Comparison of ENCODE assay signal across 14 cellular contexts in the genomic region with DNA sequence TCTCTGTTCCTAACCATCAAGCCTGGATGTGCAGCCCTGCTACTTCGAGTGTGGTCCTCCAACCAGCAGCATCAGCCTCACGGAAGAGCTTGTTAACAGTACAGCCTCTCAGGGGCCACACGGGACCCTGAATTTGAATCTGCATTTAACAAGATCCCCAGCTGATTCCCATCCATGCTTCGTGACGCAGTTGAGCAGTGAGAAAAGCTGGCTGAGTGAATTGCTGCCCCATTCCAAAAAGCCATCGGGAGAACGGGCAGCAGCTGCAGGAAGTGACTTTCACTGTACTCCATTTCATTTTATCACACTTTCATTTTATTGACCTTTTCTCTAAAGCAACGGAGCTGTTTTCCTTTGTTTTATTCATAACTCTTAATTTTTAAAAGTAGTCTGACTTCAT. TPM values are rescaled to one million over a fixed set of nuclear protein-coding genes. Genes with fewer than 3 reads are reported as not detected.
DNase-seq lines count a peak whose midpoint lies in the region; TF ChIP-seq lines count a peak whose summit lies in the region.
"Had no signal": no experiment of that assay in that cellular context is flagged by ENCODE, and none has a peak within 500 bp of the region (broad histone marks: within the 10 kb centered on the region; RNA-seq: fewer than 3 reads in every experiment).

No MANE protein-coding gene starts in this region.

- H3K79me1 ChIP-seq in H9 (ENCODE audit: insufficient read depth, low read depth, low read length, poor library complexity, severe bottlenecking) = peaks cover 10% of the 10 kb centered on the region

- H2BK120ac ChIP-seq in H9 (ENCODE audit: low read depth, low read length, poor library complexity, severe bottlenecking) = no peak overlapping the region

- TF ChIP-seq CTCF in coronary artery (IDR thresholded peaks at IDR 0.05) (no peak), spleen (IDR thresholded peaks at IDR 0.05 in 8 of 11, conservative IDR thresholded peaks at IDR 0.05 in 3 of 11) (no peak), H9 (conservative IDR thresholded peaks at IDR 0.05) (no peak)

- H4K5ac ChIP-seq in H9 (ENCODE audit: insufficient read length, low read depth, low read length) = no peak overlapping the region

- no peak overlapping the region for H3K4me3 Mint-ChIP-seq in H9
- H3K4me3 Mint-ChIP-seq: activated T-helper 1 cell treated with anti-CD3 and anti-CD28 coated beads, Interleukin-12 subunit alpha, Interleukin-12 subunit beta, Interleukin-2, Interleukin-4 antibody, amounts not matched to agents 30 ng/mL and 10 ng/mL and 1 ng/mL, durations not matched to agents 14 hours and 24 hours and 36 hours; effector memory CD8-positive, alpha-beta T cell; stimulated activated naive CD8-positive, alpha-beta T cell treated with anti-CD3 and anti-CD28 coated beads, Interleukin-15, amount 100 ng/mL, for 72 hours had no signal

- H3K36me3 Mint-ChIP-seq in H9 (ENCODE audit: insufficient read depth in 1 of 3, low read depth in 3 of 3) = no peaks in the 10 kb centered on the region

- H2AK5ac ChIP-seq in H9 (ENCODE audit: insufficient read length, low read length) = no peak overlapping the region

- no peaks in the 10 kb centered on the region; the same call in 1 of the 2 replicates for H3K79me2 ChIP-seq in H9 (ENCODE audit: insufficient read depth, low read length)

- no peaks in the 10 kb centered on the region; a peak in 1 of 5 replicates for H3K9me3 Mint-ChIP-seq in H9
- H3K9me3 Mint-ChIP-seq: activated T-helper 1 cell treated with anti-CD3 and anti-CD28 coated beads, Interleukin-12 subunit alpha, Interleukin-12 subunit beta, Interleukin-2, Interleukin-4 antibody, amounts not matched to agents 30 ng/mL and 10 ng/mL and 1 ng/mL, durations not matched to agents 14 hours and 24 hours and 36 hours; effector memory CD8-positive, alpha-beta T cell; stimulated activated naive CD8-positive, alpha-beta T cell treated with anti-CD3 and anti-CD28 coated beads, Interleukin-15, amount 100 ng/mL, for 72 hours had no signal

- H3K27ac ChIP-seq in coronary artery = no peak overlapping the region
- peak overlapping the region; percentile 49 for H3K27ac ChIP-seq in layer of hippocampus (ENCODE audit: low read depth, low read length)
- H3K27ac ChIP-seq in spleen = peak overlapping the region in 4 of 8 donors; percentile 0 to 33 (median 16)
- H3K27ac ChIP-seq in H9 (ENCODE audit: insufficient read length, low read depth, low read length) = no peak overlapping the region
- H3K27ac ChIP-seq: VCaP had no signal

- no peaks in the 10 kb centered on the region for H3K27me3 Mint-ChIP-seq in H9 (ENCODE audit: low read depth)

- H2BK20ac ChIP-seq in H9 (ENCODE audit: low read depth, low read length, poor library complexity, severe bottlenecking) = no peak overlapping the region

- H4K91ac ChIP-seq in H9 (ENCODE audit: insufficient read length, low read depth, low read length) = no peak overlapping the region

- no peak overlapping the region for H3K18ac ChIP-seq in H9 (ENCODE audit: insufficient read length, low read depth, low read length)

- no peak overlapping the region for H2BK12ac ChIP-seq in H9 (ENCODE audit: insufficient read length, low read depth, low read length)

- DNase-seq in HCEC 1CT (peak; percentile 16), coronary artery (ENCODE audit: low spot score) (no peak), spleen (no peak), MV-4-11 (lab: John Stamatoyannopoulos, UW) (no peak), H9 (no peak), NCI-H2107 (lab: John Stamatoyannopoulos, UW) (no peak)
- no peak for DNase-seq in activated CD4-positive, alpha-beta T cell treated with anti-CD3 and anti-CD28 coated beads for 48 hours
- DNase-seq: effector memory CD8-positive, alpha-beta T cell; NCI-H1436 treated with DMSO at 0.1 percent for 48 hours; OCI-M1; stimulated activated naive CD8-positive, alpha-beta T cell treated with anti-CD3 and anti-CD28 coated beads, Interleukin-15, amount 100 ng/mL, for 72 hours had no signal

- TF ChIP-seq POLR2A in spleen (IDR thresholded peaks at IDR 0.05) = no peak

- H4K8ac ChIP-seq in H9 (replicated peaks; ENCODE audit: insufficient read length, low read depth, low read length) = no peak overlapping the region

- no peak overlapping the region for H3K4me2 ChIP-seq in H9 (ENCODE audit: insufficient read depth, insufficient read length, low read length)

- H3K27ac Mint-ChIP-seq in H9 = peak overlapping the region in 1 of 3 experiments; percentile 78; a peak in 1 of 7 replicates
- H3K27ac Mint-ChIP-seq: activated T-helper 1 cell treated with anti-CD3 and anti-CD28 coated beads, Interleukin-12 subunit alpha, Interleukin-12 subunit beta, Interleukin-2, Interleukin-4 antibody, amounts not matched to agents 30 ng/mL and 10 ng/mL and 1 ng/mL, durations not matched to agents 14 hours and 24 hours and 36 hours; effector memory CD8-positive, alpha-beta T cell; stimulated activated naive CD8-positive, alpha-beta T cell treated with anti-CD3 and anti-CD28 coated beads, Interleukin-15, amount 100 ng/mL, for 72 hours had no signal

- peak overlapping the region; percentile 68 for H3K4me3 ChIP-seq in coronary artery
- peak overlapping the region in 6 of 8 donors; percentile 2 to 53 (median 22) for H3K4me3 ChIP-seq in spleen

- H3K9me3 ChIP-seq in spleen (no peaks in the 10 kb centered on the region), H9 (ENCODE audit: control insufficient read depth, low read depth, low read length) (no peaks in the 10 kb centered on the region)

- H3K23ac ChIP-seq in H9 (ENCODE audit: insufficient read length, low read depth, low read length) = no peak overlapping the region

- H3K4me1 ChIP-seq in spleen (peaks cover 0 to 9% (median 6%) of the 10 kb centered on the region in 6 donors), H9 (ENCODE audit: insufficient read depth, low read length) (peaks cover 9% of the 10 kb centered on the region)

- no peaks in the 10 kb centered on the region for H3K23me2 ChIP-seq in H9 (ENCODE audit: insufficient read length, low read depth, low read length, poor library complexity, severe bottlenecking)

- no peak overlapping the region for H3T11ph ChIP-seq in H9 (ENCODE audit: low read length)

- H2BK15ac ChIP-seq in H9 (ENCODE audit: low read depth, low read length) = no peak overlapping the region

- intact Hi-C loops in spleen (cut with DNase I; ENCODE audit: low total_unique reads) = no loop called here

- H3K9ac ChIP-seq in H9 (ENCODE audit: extremely low read depth, insufficient read length, low read length) = no peak overlapping the region

- no peak overlapping the region for H3K4ac ChIP-seq in H9 (ENCODE audit: low read depth, low read length)

- 31 to 62% (median 51%) methylated on average over 7 to 8 of the region's 8 CpGs for WGBS in spleen, 5 donors
- no CpG with 5 or more reads among the region's 8 CpGs for WGBS in H9 (ENCODE audit: extremely low coverage, insufficient read length, low lambda C conversion rate)

- no peak overlapping the region; the same call in 1 of the 2 replicates for H3K14ac ChIP-seq in H9 (ENCODE audit: insufficient read depth, low read length)

- no peak overlapping the region for H2BK5ac ChIP-seq in H9 (ENCODE audit: insufficient read length, low read length)

- H3K4me1 Mint-ChIP-seq in H9 = peaks cover 26 to 38% of the 10 kb centered on the region in 2 experiments
- H3K4me1 Mint-ChIP-seq: stimulated activated naive CD8-positive, alpha-beta T cell treated with anti-CD3 and anti-CD28 coated beads, Interleukin-15, amount 100 ng/mL, for 72 hours had no signal

- H4K20me1 ChIP-seq in H9 (ENCODE audit: control insufficient read depth, insufficient read depth, insufficient read length) = no peaks in the 10 kb centered on the region

- no peak overlapping the region for H2AFZ ChIP-seq in H9 (ENCODE audit: low read length)

- H3K56ac ChIP-seq in H9 (ENCODE audit: insufficient read length, low read depth, low read length) = no peak overlapping the region

- H3K27me3 ChIP-seq in layer of hippocampus (ENCODE audit: control insufficient read depth, insufficient read depth, low read length) = no peaks in the 10 kb centered on the region
- H3K27me3 ChIP-seq in spleen (replicated peaks in 1 of 7) = peaks cover 0 to 5% (median 0%) of the 10 kb centered on the region in 7 donors
- H3K27me3 ChIP-seq in H9 (ENCODE audit: insufficient read depth, low read length) = no peaks in the 10 kb centered on the region

- no peaks in the 10 kb centered on the region for H3K36me3 ChIP-seq in spleen

RNA-seq across cellular contexts. Expression of gene FAM171A1, which starts 22.5 kb away (rescaled TPM):
- total RNA-seq in spleen (10 to 100 TPM; 16.0 to 34.0 (median 23.7) TPM), H9 (2021) (34.6 and 37.4 TPM in 2 replicates)
- polyA plus RNA-seq in spleen = 1 to 10 TPM; 3.5 to 9.1 (median 4.0) TPM
